In genomic region chr2:71706836-71707235, GRCh38 we compare ENCODE assay signal across 23 cellular contexts.
"Had no signal": no experiment of that assay in that cellular context is flagged by ENCODE, and none has a peak within 500 bp of the region (broad histone marks: within the 10 kb centered on the region; RNA-seq: fewer than 3 reads in every experiment).

No MANE protein-coding gene starts in this region.

- FAIRE-seq: small intestine, TTC549 had no signal

- DNase-seq: activated CD4-positive, alpha-beta T cell treated with anti-CD3 and anti-CD28 coated beads for 4 hours; activated CD4-positive, alpha-beta T cell treated with anti-CD3 and anti-CD28 coated beads, Interleukin-2, amount 50 U/mL, for 4 hours; activated naive CD4-positive, alpha-beta T cell treated with anti-CD3 and anti-CD28 coated beads, Interleukin-2, amount 10 ng/mL, durations not matched to agents 7 days and 5 days; activated naive CD8-positive, alpha-beta T cell treated with anti-CD3 and anti-CD28 coated beads, Interleukin-2, amount 10 ng/mL, durations not matched to agents 7 days and 5 days; activated T-cell treated with anti-CD3 and anti-CD28 coated beads for 4 hours; activated T-cell treated with anti-CD3 and anti-CD28 coated beads, Interleukin-2, amount 50 U/mL, for 72 hours; foreskin fibroblast; head of caudate nucleus; midbrain; natural killer cell; small intestine; stimulated activated CD4-positive, alpha-beta T cell treated with anti-CD3 and anti-CD28 coated beads, Interleukin-2, amount 100 ng/mL, for 24 hours; stimulated activated naive B cell treated with anti-CD40 and anti-IgM and Interleukin-4, amounts not matched to agents 10 μg/mL and 1 μg/mL and 100 μg/mL, for 72 hours; stomach; T-helper 9 cell had no signal

- H3K4me1 ChIP-seq: neural progenitor cell had no signal

- H3K36me3 ChIP-seq: ascending aorta, cardiac muscle cell, neural progenitor cell, sigmoid colon, stomach, tibial artery had no signal

- ATAC-seq: activated T-cell treated with anti-CD3 and anti-CD28 coated beads, Interleukin-2, amount 50 U/mL, for 72 hours; esophagus mucosa; natural killer cell; stimulated activated naive B cell treated with anti-CD40 and anti-IgM and Interleukin-4, amounts not matched to agents 10 μg/mL and 1 μg/mL and 100 μg/mL, for 72 hours had no signal

- H3K27me3 ChIP-seq: ascending aorta, cardiac muscle cell, neural progenitor cell, sigmoid colon, tibial artery had no signal

- H3K4me3 ChIP-seq: ascending aorta, cardiac muscle cell, neural progenitor cell, sigmoid colon, stomach, tibial artery had no signal

- H3K27ac ChIP-seq: ascending aorta, cardiac muscle cell, neural progenitor cell, sigmoid colon, stomach, tibial artery, VCaP had no signal

- H3K9me3 ChIP-seq: ascending aorta, sigmoid colon, stomach, tibial artery had no signal
